In genomic region chr12:51377099-51377984, GRCh38 we compare ENCODE assay signal across 14 cellular contexts. TPM values are rescaled to one million over a fixed set of nuclear protein-coding genes. Genes with fewer than 3 reads are reported as not detected.
DNase-seq lines count a peak whose midpoint lies in the region; ATAC-seq, FAIRE-seq and TF ChIP-seq lines count a peak whose summit lies in the region.
"Had no signal": no experiment of that assay in that cellular context is flagged by ENCODE, and none has a peak within 500 bp of the region (broad histone marks: within the 10 kb centered on the region; RNA-seq: fewer than 3 reads in every experiment).

No MANE protein-coding gene starts in this region.

- FAIRE-seq in HTR-8/SVneo (lab: Jason Lieb, UNC): no peak
- FAIRE-seq: TTC549 had no signal

- no peak overlapping the region for H3K4me3 ChIP-seq in epithelial cell of proximal tubule (ENCODE audit: low read depth, low read length)
- H3K4me3 ChIP-seq: esophagus squamous epithelium, prostate gland, vagina had no signal

- H3K4me1 Mint-ChIP-seq in progenitor cell of endocrine pancreas (ENCODE audit: low read depth): no peaks in the 10 kb centered on the region

- no peaks in the 10 kb centered on the region for H3K9me3 Mint-ChIP-seq in progenitor cell of endocrine pancreas (ENCODE audit: low read depth)
- H3K9me3 Mint-ChIP-seq: activated naive CD4-positive, alpha-beta T cell treated with anti-CD3 and anti-CD28 coated beads, Interleukin-2, amount 10 ng/mL, durations not matched to agents 7 days and 5 days had no signal

- CTCF ChIA-PET in RWPE1 (lab: Yijun Ruan, JAX): no interaction called here

- DNase-seq in NCI-H345 (lab: John Stamatoyannopoulos, UW): peak; percentile 32
- no peak for DNase-seq in NCI-H345 treated with DMSO at 0.1 percent for 48 hours (lab: John Stamatoyannopoulos, UW; ENCODE audit: unreplicated experiment)
- peak; percentile 89 for DNase-seq in NCI-H2171 (lab: John Stamatoyannopoulos, UW)
- no peak for DNase-seq in epithelial cell of proximal tubule (ENCODE audit: low read depth)
- no peak for DNase-seq in progenitor cell of endocrine pancreas (ENCODE audit: low spot score, unreplicated experiment)
- DNase-seq in HTR-8/SVneo (ENCODE audit: insufficient read length, low spot score): no peak
- no peak for DNase-seq in RWPE1 (ENCODE audit: low spot score)
- DNase-seq: activated naive CD4-positive, alpha-beta T cell treated with anti-CD3 and anti-CD28 coated beads, Interleukin-2, amount 10 ng/mL, durations not matched to agents 7 days and 5 days; esophagus squamous epithelium had no signal

- no peaks in the 10 kb centered on the region for H3K36me3 Mint-ChIP-seq in progenitor cell of endocrine pancreas (ENCODE audit: insufficient read depth)

- H3K4me3 Mint-ChIP-seq in progenitor cell of endocrine pancreas (ENCODE audit: low read depth): no peak overlapping the region
- H3K4me3 Mint-ChIP-seq: activated naive CD4-positive, alpha-beta T cell treated with anti-CD3 and anti-CD28 coated beads, Interleukin-2, amount 10 ng/mL, durations not matched to agents 7 days and 5 days had no signal

- POLR2A ChIA-PET in RWPE1 (lab: Yijun Ruan, JAX; ENCODE audit: low non-redundant PET): interaction anchor here (0.6 kb wide), 1 partner anchor 307 kb away, joined by 3 read pairs; no protein-coding TSS in a partner anchor

- peak overlapping the region; percentile 9 for H3K27ac Mint-ChIP-seq in progenitor cell of endocrine pancreas
- H3K27ac Mint-ChIP-seq: activated naive CD4-positive, alpha-beta T cell treated with anti-CD3 and anti-CD28 coated beads, Interleukin-2, amount 10 ng/mL, durations not matched to agents 7 days and 5 days had no signal

- H3K27ac ChIP-seq in RWPE1: no peak overlapping the region
- H3K27ac ChIP-seq: esophagus squamous epithelium, prostate gland, vagina had no signal

- TF ChIP-seq CTCF in epithelial cell of proximal tubule (conservative IDR thresholded peaks at IDR 0.05; ENCODE audit: low read depth, low read length) (peak; percentile 16), progenitor cell of endocrine pancreas (IDR thresholded peaks at IDR 0.05; ENCODE audit: unreplicated experiment) (no peak), RWPE1 (conservative IDR thresholded peaks at IDR 0.05; ENCODE audit: low read depth) (no peak)

- no peak for ATAC-seq in HG02678 (IDR thresholded peaks at IDR 0.05; ENCODE audit: unreplicated experiment)

- no peaks in the 10 kb centered on the region for H3K27me3 Mint-ChIP-seq in progenitor cell of endocrine pancreas

RNA-seq across cellular contexts. Expression of gene GALNT6, which starts 13.9 kb away (rescaled TPM):
- 32.4 and 72.7 TPM in 2 replicates for total RNA-seq in epithelial cell of proximal tubule
- 3.7 and 4.7 TPM in 2 replicates for total RNA-seq in progenitor cell of endocrine pancreas

RNA-seq across cellular contexts. Expression of gene CELA1, which starts 30.9 kb away (rescaled TPM):
- not detected in 2 replicates for total RNA-seq in epithelial cell of proximal tubule
- total RNA-seq in progenitor cell of endocrine pancreas: not detected in 2 replicates
- total RNA-seq: esophagus squamous epithelium, mesenteric fat pad, prostate gland, vagina had no signal

RNA-seq across cellular contexts. Expression of gene SLC4A8, which starts 47.3 kb away (rescaled TPM):
- total RNA-seq in epithelial cell of proximal tubule (0.86 and 1.1 TPM in 2 replicates), progenitor cell of endocrine pancreas (10.6 and 11.8 TPM in 2 replicates)

RNA-seq across cellular contexts. Expression of gene BIN2, which starts 53.4 kb away (rescaled TPM):
- total RNA-seq in epithelial cell of proximal tubule (not detected in 2 replicates), progenitor cell of endocrine pancreas (not detected in 2 replicates)

Comparison
In these comparisons a context has a peak if more than half of its experiments do, and no peak if none do; other contexts are left out.
1. DNase-seq: peak in NCI-H345 (single experiment) and NCI-H2171 (single experiment); none in NCI-H345 treated with DMSO at 0.1 percent for 48 hours (single experiment), epithelial cell of proximal tubule (single experiment), progenitor cell of endocrine pancreas (single experiment), HTR-8/SVneo (single experiment) and RWPE1 (single experiment).